ENCODE assay signal across 11 cellular contexts in genomic region chr12:76688627-76689026, GRCh38.
DNase-seq lines count a peak whose midpoint lies in the region; ATAC-seq, FAIRE-seq and TF ChIP-seq lines count a peak whose summit lies in the region.
"Had no signal": no experiment of that assay in that cellular context is flagged by ENCODE, and none has a peak within 500 bp of the region (broad histone marks: within the 10 kb centered on the region; RNA-seq: fewer than 3 reads in every experiment).

No MANE protein-coding gene starts in this region.

- no peak for FAIRE-seq in GM19239 (lab: Jason Lieb, UNC)
- FAIRE-seq: urothelium cell line had no signal

- H3K4me3 ChIP-seq in BE2C (ENCODE audit: low read depth, low read length) (no peak overlapping the region), OCI-LY1 (ENCODE audit: low read depth, low read length, poor library complexity, severe bottlenecking) (no peak overlapping the region)
- H3K4me3 ChIP-seq: body of pancreas had no signal

- H3K9me3 Mint-ChIP-seq in glutamatergic neuron (ENCODE audit: unreplicated experiment), result no peaks in the 10 kb centered on the region

- H3K27ac ChIP-seq in OCI-LY1 (ENCODE audit: low read depth, low read length, poor library complexity, severe bottlenecking), result no peak overlapping the region
- H3K27ac ChIP-seq: body of pancreas had no signal

- no peaks in the 10 kb centered on the region for H3F3A ChIP-seq in OCI-LY1 (ENCODE audit: insufficient read depth, low read length)

- H3K4me3 Mint-ChIP-seq in glutamatergic neuron (ENCODE audit: unreplicated experiment), result no peak overlapping the region

- H3K27me3 Mint-ChIP-seq in glutamatergic neuron (ENCODE audit: unreplicated experiment), result no peaks in the 10 kb centered on the region

- H3K4me2 ChIP-seq in OCI-LY1 (ENCODE audit: low read length), result no peak overlapping the region

- ATAC-seq in GM18502 (IDR thresholded peaks at IDR 0.05; ENCODE audit: poor library complexity, unreplicated experiment) (peak; percentile 54), GM21447 (IDR thresholded peaks at IDR 0.05; ENCODE audit: unreplicated experiment) (no peak)
- ATAC-seq: body of pancreas had no signal

- no peaks in the 10 kb centered on the region for H3K36me3 Mint-ChIP-seq in glutamatergic neuron (ENCODE audit: unreplicated experiment)

- H3K4me1 ChIP-seq in BE2C (no peaks in the 10 kb centered on the region), OCI-LY1 (ENCODE audit: insufficient read depth, low read length, severe bottlenecking) (no peaks in the 10 kb centered on the region)

- no peak overlapping the region for H3K9ac ChIP-seq in OCI-LY1 (ENCODE audit: low read length)

- no peak overlapping the region for H3K27ac Mint-ChIP-seq in glutamatergic neuron (ENCODE audit: unreplicated experiment)

- peaks cover 5% of the 10 kb centered on the region for H3K4me1 Mint-ChIP-seq in glutamatergic neuron (ENCODE audit: low read depth, unreplicated experiment)

- H3K36me3 ChIP-seq in BE2C (no peaks in the 10 kb centered on the region), OCI-LY1 (ENCODE audit: insufficient read depth, low read length) (no peaks in the 10 kb centered on the region)

- H3K27me3 ChIP-seq in BE2C, result no peaks in the 10 kb centered on the region
- H3K27me3 ChIP-seq in OCI-LY1 (ENCODE audit: insufficient read depth, low read length), result no peaks in the 10 kb centered on the region
- H3K27me3 ChIP-seq: body of pancreas had no signal

- no peaks in the 10 kb centered on the region for H3K9me2 ChIP-seq in OCI-LY1 (ENCODE audit: low read depth, low read length)

- no peaks in the 10 kb centered on the region for H4K20me1 ChIP-seq in OCI-LY1 (ENCODE audit: insufficient read depth, low read length)

- H3K79me2 ChIP-seq in OCI-LY1 (ENCODE audit: insufficient read depth, low read length), result no peaks in the 10 kb centered on the region

- DNase-seq in BE2C (no peak), glutamatergic neuron (no peak), T-helper 9 cell (no peak), GM19239 (ENCODE audit: insufficient read length, low spot score) (no peak)
- DNase-seq in activated effector memory CD4-positive, alpha-beta T cell treated with anti-CD3 and anti-CD28 coated beads, Interleukin-2, amount 50 U/mL, for 16 hours, result no peak
- DNase-seq: body of pancreas; stimulated activated CD4-positive, alpha-beta T cell treated with anti-CD3 and anti-CD28 coated beads, Interleukin-4, amount 100 ng/mL, for 4 hours had no signal

- TF ChIP-seq CTCF in BE2C (IDR thresholded peaks at IDR 0.05; ENCODE audit: low read depth, low read length), result peak; percentile 56
- TF ChIP-seq CTCF in OCI-LY1 (IDR thresholded peaks at IDR 0.05; ENCODE audit: low read length), result peak; percentile 53
- TF ChIP-seq CTCF in glutamatergic neuron (IDR thresholded peaks at IDR 0.05; ENCODE audit: partially characterized antibody, unreplicated experiment), result peak; percentile 57

- H3K9me3 ChIP-seq in BE2C (no peaks in the 10 kb centered on the region), OCI-LY1 (ENCODE audit: low read length) (no peaks in the 10 kb centered on the region)
- H3K9me3 ChIP-seq: body of pancreas had no signal

- H2AFZ ChIP-seq in OCI-LY1 (ENCODE audit: low read length), result no peak overlapping the region
